Comparison of ENCODE assay signal across 8 cellular contexts in genomic region chr11:36702330-36703054, GRCh38.
DNase-seq lines count a peak whose midpoint lies in the region; ATAC-seq and TF ChIP-seq lines count a peak whose summit lies in the region.

No MANE protein-coding gene starts in this region.

- peak; percentile 91 for DNase-seq in Ammon's horn (ENCODE audit: low spot score)
- DNase-seq in NCI-H146 treated with DMSO at 0.1 percent for 48 hours (lab: John Stamatoyannopoulos, UW; ENCODE audit: unreplicated experiment): peak; percentile 26
- DNase-seq in SW480 (ENCODE audit: low spot score): peak; percentile 75
- DNase-seq in foreskin keratinocyte: peak; percentile 28 to 60
- DNase-seq in osteocyte (ENCODE audit: extremely low spot score, unreplicated experiment): no peak
- no peak for DNase-seq in stimulated activated CD4-positive, alpha-beta T cell treated with anti-CD3 and anti-CD28 coated beads, Interleukin-2, amount 100 ng/mL, for 24 hours

- no peaks in the 10 kb centered on the region for H3K9me3 Mint-ChIP-seq in osteocyte (ENCODE audit: unreplicated experiment)

- H3K4me1 ChIP-seq in foreskin keratinocyte: no peaks in the 10 kb centered on the region

- no peak overlapping the region for H3K27ac Mint-ChIP-seq in osteocyte (ENCODE audit: unreplicated experiment)

- H3K4me3 Mint-ChIP-seq in osteocyte (ENCODE audit: unreplicated experiment): no peak overlapping the region

- H3K36me3 Mint-ChIP-seq in osteocyte (ENCODE audit: unreplicated experiment): no peaks in the 10 kb centered on the region

- H3K27me3 Mint-ChIP-seq in osteocyte (ENCODE audit: unreplicated experiment): peaks cover 54% of the 10 kb centered on the region

- H3K27ac ChIP-seq in foreskin keratinocyte: no peak overlapping the region

- H3K4me1 Mint-ChIP-seq in osteocyte (ENCODE audit: unreplicated experiment): no peaks in the 10 kb centered on the region

- peaks cover 13% of the 10 kb centered on the region for H3K27me3 ChIP-seq in foreskin keratinocyte

- peak; percentile 81 for ATAC-seq in GM18517 (IDR thresholded peaks at IDR 0.05; ENCODE audit: unreplicated experiment)
- peak; percentile 80 for ATAC-seq in HG02970 (IDR thresholded peaks at IDR 0.05; ENCODE audit: low FRiP score, unreplicated experiment)
- peak; percentile 89 for ATAC-seq in foreskin keratinocyte

- peak; percentile 94 for TF ChIP-seq CTCF in foreskin keratinocyte (conservative IDR thresholded peaks at IDR 0.05)
- TF ChIP-seq CTCF in osteocyte (IDR thresholded peaks at IDR 0.05): peak; percentile 84

Comparison
In these comparisons a context has a peak if more than half of its experiments do, and no peak if none do; other contexts are left out.
1. DNase-seq: peak in Ammon's horn (single experiment), NCI-H146 treated with DMSO at 0.1 percent for 48 hours (single experiment), SW480 (single experiment) and foreskin keratinocyte (2 of 2); none in osteocyte (single experiment) and stimulated activated CD4-positive, alpha-beta T cell treated with anti-CD3 and anti-CD28 coated beads, Interleukin-2, amount 100 ng/mL, for 24 hours (0 of 2).
2. Peak in every context shown above with its lines, with median percentiles within 50 percentile points of each other: ATAC-seq.